Comparison of ENCODE assay signal across 9 cellular contexts in genomic region chr1:20487236-20487590, GRCh38. TPM values are rescaled to one million over a fixed set of nuclear protein-coding genes. Genes with fewer than 3 reads are reported as not detected.
DNase-seq lines count a peak whose midpoint lies in the region; ATAC-seq and TF ChIP-seq lines count a peak whose summit lies in the region.
"Had no signal": no experiment of that assay in that cellular context is flagged by ENCODE, and none has a peak within 500 bp of the region (broad histone marks: within the 10 kb centered on the region; RNA-seq: fewer than 3 reads in every experiment).

No MANE protein-coding gene starts in this region.

- H3K9me3 Mint-ChIP-seq in IgD-negative memory B cell (no peaks in the 10 kb centered on the region), mesothelial cell of epicardium (no peaks in the 10 kb centered on the region)

- H3K27me3 Mint-ChIP-seq in IgD-negative memory B cell, result peaks cover 40% of the 10 kb centered on the region
- H3K27me3 Mint-ChIP-seq in mesothelial cell of epicardium (ENCODE audit: low read depth), result peaks cover 67% of the 10 kb centered on the region

- H3K4me3 ChIP-seq in AG04450 (ENCODE audit: low read depth, low read length), result peak overlapping the region; percentile 88
- H3K4me3 ChIP-seq in breast epithelium, result peak overlapping the region in 2 of 3 donors; percentile 69 to 88

- H3K36me3 Mint-ChIP-seq in IgD-negative memory B cell, result no peaks in the 10 kb centered on the region
- no peaks in the 10 kb centered on the region for H3K36me3 Mint-ChIP-seq in mesothelial cell of epicardium

- CTCF ChIA-PET in AG04450 (lab: Charles Lee), result interaction anchor here (1.0 to 1.7 kb wide), 3 partner anchors 125 to 275 kb away, joined by 4 to 5 read pairs (median 5); no protein-coding TSS in a partner anchor

- intact Hi-C loops in breast epithelium (cut with DNase I; ENCODE audit: low total_unique reads), result no loop called here

- no peak for ATAC-seq in GM21528 (IDR thresholded peaks at IDR 0.05; ENCODE audit: low FRiP score, unreplicated experiment)
- no peak for ATAC-seq in GM21381 (IDR thresholded peaks at IDR 0.05; ENCODE audit: unreplicated experiment)

- H3K27me3 ChIP-seq in AG04450 (ENCODE audit: control insufficient read depth, insufficient read depth, low read length) (peaks cover 2% of the 10 kb centered on the region), breast epithelium (no peaks in the 10 kb centered on the region)

- peaks cover 0 to 12% of the 10 kb centered on the region in 2 donors for H3K4me1 ChIP-seq in breast epithelium

- no peak overlapping the region for H3K27ac ChIP-seq in AG04450 (ENCODE audit: low read depth, low read length)
- peak overlapping the region; percentile 94 to 95 for H3K27ac ChIP-seq in breast epithelium

- H3K9me3 ChIP-seq in AG04450 (ENCODE audit: control insufficient read depth, insufficient read depth, low read length) (peaks cover 10% of the 10 kb centered on the region; the same call in 1 of the 2 replicates), breast epithelium (no peaks in the 10 kb centered on the region)

- TF ChIP-seq CTCF in AG04450 (IDR thresholded peaks at IDR 0.05; ENCODE audit: low read depth, low read length), result no peak
- no peak for TF ChIP-seq CTCF in breast epithelium (IDR thresholded peaks at IDR 0.05)
- TF ChIP-seq CTCF in mesothelial cell of epicardium (IDR thresholded peaks at IDR 0.05; ENCODE audit: unreplicated experiment), result no peak

- DNase-seq in AG04450 (ENCODE audit: low read depth, low spot score) (no peak), breast epithelium (ENCODE audit: low spot score in 2 of 2) (no peak), mesothelial cell of epicardium (ENCODE audit: low spot score in 2 of 2, unreplicated experiment in 2 of 2) (no peak), GOT3 (lab: John Stamatoyannopoulos, UW) (no peak), NCI-H128 (lab: John Stamatoyannopoulos, UW; ENCODE audit: unreplicated experiment) (no peak)
- DNase-seq: NCI-H1048 had no signal

- H3K4me1 Mint-ChIP-seq in IgD-negative memory B cell (peaks cover 2 to 10% (median 7%) of the 10 kb centered on the region in 3 donors), mesothelial cell of epicardium (peaks cover 23% of the 10 kb centered on the region)

- H3K27ac Mint-ChIP-seq in IgD-negative memory B cell (peak overlapping the region; percentile 29 to 86 (median 78)), mesothelial cell of epicardium (peak overlapping the region; percentile 71)

- H3K36me3 ChIP-seq in breast epithelium, result no peaks in the 10 kb centered on the region

- POLR2A ChIA-PET in AG04450 (lab: Yijun Ruan, JAX), result no interaction called here

- no peak for TF ChIP-seq POLR2A in breast epithelium (IDR thresholded peaks at IDR 0.05)

- H3K4me3 Mint-ChIP-seq in IgD-negative memory B cell (peak overlapping the region; percentile 62 to 82 (median 77)), mesothelial cell of epicardium (peak overlapping the region; percentile 69)

RNA-seq across cellular contexts. Expression of gene CAMK2N1, which starts 1.2 kb away (rescaled TPM):
- polyA plus RNA-seq in AG04450 (2011; rRNA removed), result 62.8 and 83.1 TPM in 2 replicates
- polyA minus RNA-seq in AG04450 (2011; rRNA and poly(A)+ RNA removed), result 15.7 and 19.8 TPM in 2 replicates
- polyA plus RNA-seq in IgD-negative memory B cell, result 1.6 TPM
- 10 to 100 TPM in 2 of 3 donors, 1 to 10 TPM in 1; 5.6 to 26.9 (median 17.0) TPM for total RNA-seq in breast epithelium
- 25.9 to 29.1 TPM (median 28.5 TPM) in 3 replicates for total RNA-seq in mesothelial cell of epicardium

RNA-seq across cellular contexts. Expression of gene MUL1, which starts 20.7 kb away (rescaled TPM):
- 23.1 and 26.6 TPM in 2 replicates for polyA plus RNA-seq in AG04450 (2011; rRNA removed)
- 23.2 and 30.1 TPM in 2 replicates for polyA minus RNA-seq in AG04450 (2011; rRNA and poly(A)+ RNA removed)
- 37.1 TPM for polyA plus RNA-seq in IgD-negative memory B cell
- total RNA-seq in breast epithelium, result 10 to 100 TPM; 25.4 to 35.1 (median 29.6) TPM
- 26.6 to 29.5 TPM (median 28.2 TPM) in 3 replicates for total RNA-seq in mesothelial cell of epicardium
